In the genomic region with DNA sequence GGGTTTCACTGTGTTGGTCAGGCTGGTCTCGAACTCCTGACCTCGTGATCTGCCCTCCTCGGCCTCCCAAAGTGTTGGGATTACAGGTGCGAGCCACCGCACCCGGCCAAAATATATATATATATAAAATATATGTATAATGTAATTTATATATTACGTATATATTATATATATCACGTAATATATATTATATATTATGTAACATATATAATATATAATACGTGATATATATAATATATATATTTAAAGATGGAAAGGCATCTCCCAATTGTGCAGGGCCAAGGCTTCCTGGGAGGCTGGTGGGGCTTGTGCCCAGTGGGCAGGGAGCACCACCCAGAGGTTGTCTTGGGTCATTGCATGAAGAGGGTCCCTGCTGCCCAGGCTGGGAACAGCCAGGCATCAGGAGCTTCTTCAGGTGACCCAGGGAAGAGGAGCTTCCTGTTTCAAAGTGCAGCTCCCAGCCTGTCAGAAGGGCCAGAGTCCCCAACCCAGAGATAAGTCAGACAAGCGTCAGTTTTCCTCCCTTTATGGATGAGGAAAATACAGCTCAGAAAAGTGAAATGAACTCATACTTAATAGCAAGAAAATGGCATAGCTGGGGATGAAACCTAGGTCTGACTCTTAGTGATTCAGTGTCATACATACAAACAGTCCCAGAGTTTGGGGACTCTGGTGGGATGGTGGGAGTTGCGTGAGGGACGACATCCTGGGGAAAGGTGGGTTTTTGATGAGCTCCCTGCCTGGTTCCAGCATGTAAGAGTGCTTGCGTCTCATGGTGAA, we compare ENCODE assay signal across 8 cellular contexts. TPM values are rescaled to one million over a fixed set of nuclear protein-coding genes. Genes with fewer than 3 reads are reported as not detected.
DNase-seq lines count a peak whose midpoint lies in the region; ATAC-seq and TF ChIP-seq lines count a peak whose summit lies in the region.

No MANE protein-coding gene starts in this region.

- DNase-seq in D341Med (ENCODE audit: low spot score) = peak; percentile 92
- DNase-seq in PC-3 = peak; percentile 82
- DNase-seq in activated T-cell treated with anti-CD3 and anti-CD28 coated beads for 48 hours (ENCODE audit: low read depth) = peak; percentile 63
- DNase-seq in fibroblast of peridontal ligament (ENCODE audit: extremely low read depth) = peak; percentile 63
- peak; percentile 52 for DNase-seq in neuronal stem cell (ENCODE audit: low spot score)

- POLR2A ChIA-PET in PC-3 (lab: Charles Lee; ENCODE audit: unreplicated experiment) = no interaction called here

- no peak overlapping the region for H3K14ac ChIP-seq in neuronal stem cell (ENCODE audit: low read length)

- H3K4me1 ChIP-seq in PC-3 (ENCODE audit: insufficient read depth, low read length) = no peaks in the 10 kb centered on the region
- no peaks in the 10 kb centered on the region for H3K4me1 ChIP-seq in neuronal stem cell (ENCODE audit: control insufficient read depth in 2 of 2, insufficient read depth in 1 of 2, low read depth in 1 of 2, low read length in 2 of 2)

- no peak overlapping the region for H2BK120ac ChIP-seq in neuronal stem cell (ENCODE audit: low read depth, low read length)

- CTCF ChIA-PET in PC-3 (lab: Charles Lee) = interaction anchor here (0.5 to 1.5 kb wide), 12 partner anchors 12 to 1950 kb away, joined by 3 to 30 read pairs (median 3); a partner anchor contains a TSS

- no peak overlapping the region for H4K91ac ChIP-seq in neuronal stem cell (ENCODE audit: low read depth, low read length, poor library complexity)

- H3K79me1 ChIP-seq in neuronal stem cell (ENCODE audit: low read depth, low read length) = no peaks in the 10 kb centered on the region

- intact Hi-C loops in PC-3 (cut with micrococcal nuclease) = loop anchor here (1.0 kb wide), 1 partner anchor 66 kb away; no protein-coding TSS in a partner anchor

- H3K9me3 ChIP-seq in PC-3 (ENCODE audit: low read length) (no peaks in the 10 kb centered on the region), neuronal stem cell (replicated peaks in 1 of 2; ENCODE audit: control insufficient read depth in 2 of 2, insufficient read depth in 1 of 2, low read depth in 1 of 2, low read length in 2 of 2) (no peaks in the 10 kb centered on the region)

- H2BK12ac ChIP-seq in neuronal stem cell (ENCODE audit: low read length) = no peak overlapping the region

- BruUV-seq in PC-3 (replicated peaks; lab: Mats Ljungman, UMichigan) = no TSS peak

- no peak overlapping the region for H4K8ac ChIP-seq in neuronal stem cell (ENCODE audit: low read depth, low read length)

- no peak overlapping the region for H2BK15ac ChIP-seq in neuronal stem cell (ENCODE audit: low read length)

- H2AFZ ChIP-seq in PC-3 (ENCODE audit: low read length) = no peak overlapping the region
- H2AFZ ChIP-seq in neuronal stem cell (ENCODE audit: low read length) = peak overlapping the region; percentile 33

- H3K9ac ChIP-seq in PC-3 (ENCODE audit: low read length) = no peak overlapping the region
- H3K9ac ChIP-seq in neuronal stem cell (ENCODE audit: low read depth, low read length, poor library complexity) = no peak overlapping the region

- H3K18ac ChIP-seq in neuronal stem cell (ENCODE audit: low read length) = no peak overlapping the region

- peaks cover 9% of the 10 kb centered on the region for H3K27me3 ChIP-seq in PC-3 (ENCODE audit: low read length)
- H3K27me3 ChIP-seq in neuronal stem cell (ENCODE audit: control insufficient read depth in 3 of 3, insufficient read depth in 3 of 3, low read depth in 1 of 3, low read length in 3 of 3) = peaks cover 0 to 14% (median 0%) of the 10 kb centered on the region in 3 experiments

- peak; percentile 72 for TF ChIP-seq CTCF in PC-3 (conservative IDR thresholded peaks at IDR 0.05; ENCODE audit: low read depth, low read length)

- H3F3A ChIP-seq in PC-3 (ENCODE audit: low read length, unreplicated experiment) = no peaks in the 10 kb centered on the region

- ATAC-seq in PC-3 (peak; percentile 96), GM19463 (IDR thresholded peaks at IDR 0.05; ENCODE audit: unreplicated experiment) (no peak), GM19395 (IDR thresholded peaks at IDR 0.05; ENCODE audit: unreplicated experiment) (no peak)

- H3K36me3 ChIP-seq in PC-3 (ENCODE audit: low read depth, low read length) (peaks cover 23% of the 10 kb centered on the region), neuronal stem cell (replicated peaks in 1 of 2; ENCODE audit: control insufficient read depth in 2 of 2, insufficient read depth in 2 of 2, low read length in 2 of 2) (peaks cover 24 to 35% of the 10 kb centered on the region in 2 donors)

- WGBS in neuronal stem cell (ENCODE audit: extremely low coverage in 2 of 2, insufficient read length in 2 of 2, insufficient replicate concordance in 1 of 2), 2 donors = no CpG with 5 or more reads among the region's 13 CpGs

- no peak overlapping the region for H2BK5ac ChIP-seq in neuronal stem cell (ENCODE audit: low read length)

- peak; percentile 86 for TF ChIP-seq RAD21 in Ishikawa (IDR thresholded peaks at IDR 0.05; ENCODE audit: low read depth)

- H4K20me1 ChIP-seq in PC-3 (ENCODE audit: low read length) = 0 out of 2 replicates have a peak, but pooled peaks cover 4% of the 10 kb centered on the region

- no peaks in the 10 kb centered on the region for H3K9me2 ChIP-seq in PC-3 (replicated peaks; ENCODE audit: low read length)

- H3K4me3 ChIP-seq in PC-3 (ENCODE audit: low read length) = no peak overlapping the region
- H3K4me3 ChIP-seq in neuronal stem cell (ENCODE audit: low read length in 2 of 2) = no peak overlapping the region

- H3K23ac ChIP-seq in neuronal stem cell (ENCODE audit: low read depth, low read length, poor library complexity) = no peak overlapping the region

- no peak overlapping the region for H3K4ac ChIP-seq in neuronal stem cell (ENCODE audit: low read length)

- no peaks in the 10 kb centered on the region for H3K79me2 ChIP-seq in PC-3 (ENCODE audit: low read length)

- no peak overlapping the region for H2AK5ac ChIP-seq in neuronal stem cell (ENCODE audit: low read depth, low read length)

- TF ChIP-seq EP300 in Ishikawa (IDR thresholded peaks at IDR 0.05; ENCODE audit: borderline replicate concordance) = no peak

- H3K27ac ChIP-seq in PC-3 (ENCODE audit: low read length) = no peak overlapping the region
- no peak overlapping the region for H3K27ac ChIP-seq in neuronal stem cell (replicated peaks; ENCODE audit: low read length)

- H3K4me2 ChIP-seq in PC-3 (ENCODE audit: low read length) (no peak overlapping the region), neuronal stem cell (ENCODE audit: insufficient read depth, low read length, poor library complexity, severe bottlenecking) (no peak overlapping the region)

TF ChIP-seq in Ishikawa, 13 proteins besides CTCF, POLR2A, EP300 and RAD21 (continues in another document):
- TF ChIP-seq TEAD4 (IDR thresholded peaks at IDR 0.05) = no peak
- TF ChIP-seq NFIC (IDR thresholded peaks at IDR 0.05) = no peak
- TF ChIP-seq, protein P1, sequence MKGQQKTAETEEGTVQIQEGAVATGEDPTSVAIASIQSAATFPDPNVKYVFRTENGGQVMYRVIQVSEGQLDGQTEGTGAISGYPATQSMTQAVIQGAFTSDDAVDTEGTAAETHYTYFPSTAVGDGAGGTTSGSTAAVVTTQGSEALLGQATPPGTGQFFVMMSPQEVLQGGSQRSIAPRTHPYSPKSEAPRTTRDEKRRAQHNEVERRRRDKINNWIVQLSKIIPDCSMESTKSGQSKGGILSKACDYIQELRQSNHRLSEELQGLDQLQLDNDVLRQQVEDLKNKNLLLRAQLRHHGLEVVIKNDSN (IDR thresholded peaks at IDR 0.05) = no peak
- TF ChIP-seq FOXM1 (IDR thresholded peaks at IDR 0.05; ENCODE audit: borderline replicate concordance, low read depth) = no peak
- no peak for TF ChIP-seq TAF1 (IDR thresholded peaks at IDR 0.05; ENCODE audit: low read depth)
- no peak for TF ChIP-seq CEBPB (IDR thresholded peaks at IDR 0.05)
- TF ChIP-seq YY1 (IDR thresholded peaks at IDR 0.05; ENCODE audit: low read depth) = no peak
- TF ChIP-seq TCF12 (IDR thresholded peaks at IDR 0.05; ENCODE audit: low read depth) = no peak
- no peak for TF ChIP-seq CREB1 (IDR thresholded peaks at IDR 0.05; ENCODE audit: low read depth)
- TF ChIP-seq, protein P2, sequence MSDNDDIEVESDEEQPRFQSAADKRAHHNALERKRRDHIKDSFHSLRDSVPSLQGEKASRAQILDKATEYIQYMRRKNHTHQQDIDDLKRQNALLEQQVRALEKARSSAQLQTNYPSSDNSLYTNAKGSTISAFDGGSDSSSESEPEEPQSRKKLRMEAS (IDR thresholded peaks at IDR 0.05) = no peak
- TF ChIP-seq ZBTB7A (IDR thresholded peaks at IDR 0.05; ENCODE audit: low read depth) = no peak

RNA-seq across cellular contexts. Expression of a gene that starts 12.0 kb away (rescaled TPM):
- 40.0 and 66.6 TPM in 2 replicates for total RNA-seq in PC-3 (2014; rRNA removed)
- polyA plus RNA-seq in neuronal stem cell (2013, experiment 1 of 2) = 50.6 TPM
- polyA plus RNA-seq in neuronal stem cell (2013, experiment 2 of 2) = 49.4 TPM

RNA-seq across cellular contexts. Expression of a gene that starts 21.1 kb away (rescaled TPM):
- not detected in 2 replicates for total RNA-seq in PC-3 (2014; rRNA removed)
- polyA plus RNA-seq in neuronal stem cell (2013, experiment 1 of 2) = 0.66 TPM
- polyA plus RNA-seq in neuronal stem cell (2013, experiment 2 of 2) = 0.51 TPM

RNA-seq across cellular contexts. Expression of a gene that starts 44.2 kb away (rescaled TPM):
- total RNA-seq in PC-3 (2014; rRNA removed) = not detected in 2 replicates
- 0.10 TPM for polyA plus RNA-seq in neuronal stem cell (2013, experiment 1 of 2)
- polyA plus RNA-seq in neuronal stem cell (2013, experiment 2 of 2) = 0.03 TPM

RNA-seq across cellular contexts. Expression of a gene that starts 44.4 kb away (rescaled TPM):
- not detected in 2 replicates for total RNA-seq in PC-3 (2014; rRNA removed)
- not detected for polyA plus RNA-seq in neuronal stem cell (2013, experiment 1 of 2)
- not detected for polyA plus RNA-seq in neuronal stem cell (2013, experiment 2 of 2)
